Comparison of ENCODE assay signal across 1 cellular context in the genomic region with DNA sequence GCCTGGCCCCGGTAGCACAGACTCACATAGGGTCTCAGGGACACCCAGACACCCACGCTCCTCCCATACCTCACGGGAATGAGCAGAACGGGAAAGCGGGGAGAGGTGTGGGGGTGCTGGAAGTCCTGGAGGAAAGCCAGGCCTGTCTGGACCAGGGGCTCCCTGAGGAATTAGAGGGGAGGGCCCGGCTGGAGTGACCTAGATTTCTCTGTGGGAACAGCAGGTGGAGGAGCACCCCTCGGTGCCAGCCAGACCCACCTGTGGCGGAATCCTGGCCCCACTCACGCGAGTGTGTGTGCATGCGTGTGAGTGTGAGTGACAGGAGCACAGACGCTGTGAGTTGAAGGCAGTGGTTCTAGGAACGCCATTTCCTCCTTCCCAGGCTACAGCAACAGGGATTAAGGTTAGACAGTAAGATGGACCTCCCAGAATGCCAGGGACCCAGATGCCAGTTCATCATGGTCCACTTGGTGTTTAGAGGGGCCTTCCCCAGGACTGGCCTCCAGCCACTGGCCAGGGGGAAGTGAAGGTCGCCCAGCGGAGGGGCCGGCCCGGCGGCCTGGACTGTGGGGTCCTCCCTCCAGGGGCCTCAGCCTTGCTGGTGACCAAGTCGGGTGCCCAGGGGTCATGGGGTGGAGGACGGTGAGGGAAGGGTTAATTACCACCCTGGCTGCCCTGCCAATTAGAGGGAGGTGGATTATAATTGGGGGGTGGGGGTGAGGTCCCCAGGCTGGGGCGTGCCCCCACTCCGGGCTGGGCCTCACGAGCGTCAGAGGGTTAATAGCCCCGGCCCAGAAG.
TF ChIP-seq lines count a peak whose summit lies in the region.

No MANE protein-coding gene starts in this region.

TF ChIP-seq in K562, 482 proteins besides CTCF, POLR2A, EP300 and RAD21 (continues in another document):
- TF ChIP-seq ZBTB1 (CRISPR knock-in tag; IDR thresholded peaks at IDR 0.05; ENCODE audit: borderline replicate concordance, low read depth) = no peak
- TF ChIP-seq, protein P1, sequence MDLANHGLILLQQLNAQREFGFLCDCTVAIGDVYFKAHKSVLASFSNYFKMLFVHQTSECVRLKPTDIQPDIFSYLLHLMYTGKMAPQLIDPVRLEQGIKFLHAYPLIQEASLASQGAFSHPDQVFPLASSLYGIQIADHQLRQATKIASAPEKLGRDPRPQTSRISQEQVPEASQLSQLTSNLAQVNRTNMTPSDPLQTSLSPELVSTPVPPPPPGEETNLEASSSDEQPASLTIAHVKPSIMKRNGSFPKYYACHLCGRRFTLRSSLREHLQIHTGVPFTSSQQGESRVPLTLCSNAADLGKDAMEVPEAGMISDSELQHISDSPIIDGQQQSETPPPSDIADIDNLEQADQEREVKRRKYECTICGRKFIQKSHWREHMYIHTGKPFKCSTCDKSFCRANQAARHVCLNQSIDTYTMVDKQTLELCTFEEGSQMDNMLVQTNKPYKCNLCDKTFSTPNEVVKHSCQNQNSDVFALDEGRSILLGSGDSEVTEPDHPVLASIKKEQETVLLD (IDR thresholded peaks at IDR 0.05) = no peak
- TF ChIP-seq, protein P2, sequence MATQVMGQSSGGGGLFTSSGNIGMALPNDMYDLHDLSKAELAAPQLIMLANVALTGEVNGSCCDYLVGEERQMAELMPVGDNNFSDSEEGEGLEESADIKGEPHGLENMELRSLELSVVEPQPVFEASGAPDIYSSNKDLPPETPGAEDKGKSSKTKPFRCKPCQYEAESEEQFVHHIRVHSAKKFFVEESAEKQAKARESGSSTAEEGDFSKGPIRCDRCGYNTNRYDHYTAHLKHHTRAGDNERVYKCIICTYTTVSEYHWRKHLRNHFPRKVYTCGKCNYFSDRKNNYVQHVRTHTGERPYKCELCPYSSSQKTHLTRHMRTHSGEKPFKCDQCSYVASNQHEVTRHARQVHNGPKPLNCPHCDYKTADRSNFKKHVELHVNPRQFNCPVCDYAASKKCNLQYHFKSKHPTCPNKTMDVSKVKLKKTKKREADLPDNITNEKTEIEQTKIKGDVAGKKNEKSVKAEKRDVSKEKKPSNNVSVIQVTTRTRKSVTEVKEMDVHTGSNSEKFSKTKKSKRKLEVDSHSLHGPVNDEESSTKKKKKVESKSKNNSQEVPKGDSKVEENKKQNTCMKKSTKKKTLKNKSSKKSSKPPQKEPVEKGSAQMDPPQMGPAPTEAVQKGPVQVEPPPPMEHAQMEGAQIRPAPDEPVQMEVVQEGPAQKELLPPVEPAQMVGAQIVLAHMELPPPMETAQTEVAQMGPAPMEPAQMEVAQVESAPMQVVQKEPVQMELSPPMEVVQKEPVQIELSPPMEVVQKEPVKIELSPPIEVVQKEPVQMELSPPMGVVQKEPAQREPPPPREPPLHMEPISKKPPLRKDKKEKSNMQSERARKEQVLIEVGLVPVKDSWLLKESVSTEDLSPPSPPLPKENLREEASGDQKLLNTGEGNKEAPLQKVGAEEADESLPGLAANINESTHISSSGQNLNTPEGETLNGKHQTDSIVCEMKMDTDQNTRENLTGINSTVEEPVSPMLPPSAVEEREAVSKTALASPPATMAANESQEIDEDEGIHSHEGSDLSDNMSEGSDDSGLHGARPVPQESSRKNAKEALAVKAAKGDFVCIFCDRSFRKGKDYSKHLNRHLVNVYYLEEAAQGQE (CRISPR knock-in tag; IDR thresholded peaks at IDR 0.05; ENCODE audit: low read depth) = no peak
- peak; percentile 35; the same call in 1 of the 2 replicates for TF ChIP-seq NR2C2 (CRISPR knock-in tag; IDR thresholded peaks at IDR 0.05)
- no peak for TF ChIP-seq NR2C2 (tag; IDR thresholded peaks at IDR 0.05)
- TF ChIP-seq BACH1 (tag; IDR thresholded peaks at IDR 0.05) = no peak
- no peak for TF ChIP-seq ARHGAP35 (IDR thresholded peaks at IDR 0.05; ENCODE audit: partially characterized antibody)
- TF ChIP-seq ZNF57 (CRISPR knock-in tag; IDR thresholded peaks at IDR 0.05) = 0 out of 2 replicates have a peak, but pooled peaks have one; percentile 34
- TF ChIP-seq KLF13 (tag; IDR thresholded peaks at IDR 0.05; ENCODE audit: borderline replicate concordance, low read depth) = no peak
- peak in 1 of 2 experiments; percentile 49; a peak in 2 of 4 replicates for TF ChIP-seq RCOR1 (IDR thresholded peaks at IDR 0.05; ENCODE audit: borderline replicate concordance in 1 of 2, low read depth in 2 of 2, low read length in 2 of 2)
- 0 out of 2 replicates have a peak, but pooled peaks have one; percentile 6 for TF ChIP-seq DPF2 (IDR thresholded peaks at IDR 0.05)
- TF ChIP-seq, protein P3, sequence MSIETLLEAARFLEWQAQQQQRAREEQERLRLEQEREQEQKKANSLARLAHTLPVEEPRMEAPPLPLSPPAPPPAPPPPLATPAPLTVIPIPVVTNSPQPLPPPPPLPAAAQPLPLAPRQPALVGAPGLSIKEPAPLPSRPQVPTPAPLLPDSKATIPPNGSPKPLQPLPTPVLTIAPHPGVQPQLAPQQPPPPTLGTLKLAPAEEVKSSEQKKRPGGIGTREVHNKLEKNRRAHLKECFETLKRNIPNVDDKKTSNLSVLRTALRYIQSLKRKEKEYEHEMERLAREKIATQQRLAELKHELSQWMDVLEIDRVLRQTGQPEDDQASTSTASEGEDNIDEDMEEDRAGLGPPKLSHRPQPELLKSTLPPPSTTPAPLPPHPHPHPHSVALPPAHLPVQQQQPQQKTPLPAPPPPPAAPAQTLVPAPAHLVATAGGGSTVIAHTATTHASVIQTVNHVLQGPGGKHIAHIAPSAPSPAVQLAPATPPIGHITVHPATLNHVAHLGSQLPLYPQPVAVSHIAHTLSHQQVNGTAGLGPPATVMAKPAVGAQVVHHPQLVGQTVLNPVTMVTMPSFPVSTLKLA (conservative IDR thresholded peaks at IDR 0.05) = peak in 1 of 2 experiments; percentile 45; a peak in 1 of 4 replicates
- TF ChIP-seq ZNF431 (CRISPR knock-in tag; IDR thresholded peaks at IDR 0.05) = 0 out of 2 replicates have a peak, but pooled peaks have one; percentile 6
- TF ChIP-seq TBP (optimal IDR thresholded peaks at IDR 0.05; ENCODE audit: low read depth, low read length) = no peak
- 0 out of 2 replicates have a peak, but pooled peaks have one; percentile 22 for TF ChIP-seq ZNF175 (CRISPR knock-in tag; IDR thresholded peaks at IDR 0.05; ENCODE audit: low read depth)
- 0 out of 2 replicates have a peak, but pooled peaks have one; percentile 26 for TF ChIP-seq ETV5 (CRISPR knock-in tag; IDR thresholded peaks at IDR 0.05; ENCODE audit: low read depth)
- TF ChIP-seq ZNF583 (CRISPR knock-in tag; IDR thresholded peaks at IDR 0.05) = 0 out of 2 replicates have a peak, but pooled peaks have one; percentile 8
- TF ChIP-seq, protein P4, sequence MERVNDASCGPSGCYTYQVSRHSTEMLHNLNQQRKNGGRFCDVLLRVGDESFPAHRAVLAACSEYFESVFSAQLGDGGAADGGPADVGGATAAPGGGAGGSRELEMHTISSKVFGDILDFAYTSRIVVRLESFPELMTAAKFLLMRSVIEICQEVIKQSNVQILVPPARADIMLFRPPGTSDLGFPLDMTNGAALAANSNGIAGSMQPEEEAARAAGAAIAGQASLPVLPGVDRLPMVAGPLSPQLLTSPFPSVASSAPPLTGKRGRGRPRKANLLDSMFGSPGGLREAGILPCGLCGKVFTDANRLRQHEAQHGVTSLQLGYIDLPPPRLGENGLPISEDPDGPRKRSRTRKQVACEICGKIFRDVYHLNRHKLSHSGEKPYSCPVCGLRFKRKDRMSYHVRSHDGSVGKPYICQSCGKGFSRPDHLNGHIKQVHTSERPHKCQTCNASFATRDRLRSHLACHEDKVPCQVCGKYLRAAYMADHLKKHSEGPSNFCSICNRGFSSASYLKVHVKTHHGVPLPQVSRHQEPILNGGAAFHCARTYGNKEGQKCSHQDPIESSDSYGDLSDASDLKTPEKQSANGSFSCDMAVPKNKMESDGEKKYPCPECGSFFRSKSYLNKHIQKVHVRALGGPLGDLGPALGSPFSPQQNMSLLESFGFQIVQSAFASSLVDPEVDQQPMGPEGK (CRISPR knock-in tag; IDR thresholded peaks at IDR 0.05; ENCODE audit: borderline replicate concordance) = no peak
- TF ChIP-seq, protein P5, sequence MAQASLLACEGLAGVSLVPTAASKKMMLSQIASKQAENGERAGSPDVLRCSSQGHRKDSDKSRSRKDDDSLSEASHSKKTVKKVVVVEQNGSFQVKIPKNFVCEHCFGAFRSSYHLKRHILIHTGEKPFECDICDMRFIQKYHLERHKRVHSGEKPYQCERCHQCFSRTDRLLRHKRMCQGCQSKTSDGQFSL (CRISPR knock-in tag; IDR thresholded peaks at IDR 0.05) = peak; percentile 48; the same call in 1 of the 2 replicates
- TF ChIP-seq, protein P5 (tag; IDR thresholded peaks at IDR 0.05) = peak in 1 of 2 experiments; percentile 41; a peak in 1 of 4 replicates
- TF ChIP-seq NONO (IDR thresholded peaks at IDR 0.05; ENCODE audit: low read depth in 2 of 2, low read length in 1 of 2) = no peak
- TF ChIP-seq, protein P6, sequence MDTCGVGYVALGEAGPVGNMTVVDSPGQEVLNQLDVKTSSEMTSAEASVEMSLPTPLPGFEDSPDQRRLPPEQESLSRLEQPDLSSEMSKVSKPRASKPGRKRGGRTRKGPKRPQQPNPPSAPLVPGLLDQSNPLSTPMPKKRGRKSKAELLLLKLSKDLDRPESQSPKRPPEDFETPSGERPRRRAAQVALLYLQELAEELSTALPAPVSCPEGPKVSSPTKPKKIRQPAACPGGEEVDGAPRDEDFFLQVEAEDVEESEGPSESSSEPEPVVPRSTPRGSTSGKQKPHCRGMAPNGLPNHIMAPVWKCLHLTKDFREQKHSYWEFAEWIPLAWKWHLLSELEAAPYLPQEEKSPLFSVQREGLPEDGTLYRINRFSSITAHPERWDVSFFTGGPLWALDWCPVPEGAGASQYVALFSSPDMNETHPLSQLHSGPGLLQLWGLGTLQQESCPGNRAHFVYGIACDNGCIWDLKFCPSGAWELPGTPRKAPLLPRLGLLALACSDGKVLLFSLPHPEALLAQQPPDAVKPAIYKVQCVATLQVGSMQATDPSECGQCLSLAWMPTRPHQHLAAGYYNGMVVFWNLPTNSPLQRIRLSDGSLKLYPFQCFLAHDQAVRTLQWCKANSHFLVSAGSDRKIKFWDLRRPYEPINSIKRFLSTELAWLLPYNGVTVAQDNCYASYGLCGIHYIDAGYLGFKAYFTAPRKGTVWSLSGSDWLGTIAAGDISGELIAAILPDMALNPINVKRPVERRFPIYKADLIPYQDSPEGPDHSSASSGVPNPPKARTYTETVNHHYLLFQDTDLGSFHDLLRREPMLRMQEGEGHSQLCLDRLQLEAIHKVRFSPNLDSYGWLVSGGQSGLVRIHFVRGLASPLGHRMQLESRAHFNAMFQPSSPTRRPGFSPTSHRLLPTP (IDR thresholded peaks at IDR 0.05; ENCODE audit: borderline replicate concordance, extremely low read depth, insufficient read length) = no peak
- TF ChIP-seq SAFB (IDR thresholded peaks at IDR 0.05; ENCODE audit: borderline replicate concordance, low read depth, low read length) = 0 out of 2 replicates have a peak, but pooled peaks have one; percentile 4
- TF ChIP-seq EGR1 (conservative IDR thresholded peaks at IDR 0.05) = peak; percentile 62; the same call in 1 of the 2 replicates
- TF ChIP-seq KDM1A (IDR thresholded peaks at IDR 0.05) = peak; percentile 65 to 74; a peak in 3 of 4 replicates
- TF ChIP-seq, protein P7, sequence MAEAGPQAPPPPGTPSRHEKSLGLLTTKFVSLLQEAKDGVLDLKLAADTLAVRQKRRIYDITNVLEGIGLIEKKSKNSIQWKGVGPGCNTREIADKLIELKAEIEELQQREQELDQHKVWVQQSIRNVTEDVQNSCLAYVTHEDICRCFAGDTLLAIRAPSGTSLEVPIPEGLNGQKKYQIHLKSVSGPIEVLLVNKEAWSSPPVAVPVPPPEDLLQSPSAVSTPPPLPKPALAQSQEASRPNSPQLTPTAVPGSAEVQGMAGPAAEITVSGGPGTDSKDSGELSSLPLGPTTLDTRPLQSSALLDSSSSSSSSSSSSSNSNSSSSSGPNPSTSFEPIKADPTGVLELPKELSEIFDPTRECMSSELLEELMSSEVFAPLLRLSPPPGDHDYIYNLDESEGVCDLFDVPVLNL (CRISPR knock-in tag; IDR thresholded peaks at IDR 0.05; ENCODE audit: low read depth) = 0 out of 2 replicates have a peak, but pooled peaks have one; percentile 36
- TF ChIP-seq, protein P8, sequence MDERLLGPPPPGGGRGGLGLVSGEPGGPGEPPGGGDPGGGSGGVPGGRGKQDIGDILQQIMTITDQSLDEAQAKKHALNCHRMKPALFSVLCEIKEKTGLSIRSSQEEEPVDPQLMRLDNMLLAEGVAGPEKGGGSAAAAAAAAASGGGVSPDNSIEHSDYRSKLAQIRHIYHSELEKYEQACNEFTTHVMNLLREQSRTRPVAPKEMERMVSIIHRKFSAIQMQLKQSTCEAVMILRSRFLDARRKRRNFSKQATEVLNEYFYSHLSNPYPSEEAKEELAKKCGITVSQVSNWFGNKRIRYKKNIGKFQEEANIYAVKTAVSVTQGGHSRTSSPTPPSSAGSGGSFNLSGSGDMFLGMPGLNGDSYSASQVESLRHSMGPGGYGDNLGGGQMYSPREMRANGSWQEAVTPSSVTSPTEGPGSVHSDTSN (CRISPR knock-in tag; IDR thresholded peaks at IDR 0.05; ENCODE audit: low read depth) = no peak
- TF ChIP-seq, protein P8 (tag; conservative IDR thresholded peaks at IDR 0.05; ENCODE audit: low read depth) = no peak
- TF ChIP-seq EP400 (IDR thresholded peaks at IDR 0.05) = peak; percentile 29; the same call in 1 of the 2 replicates
- peak; percentile 94 for TF ChIP-seq BCOR (IDR thresholded peaks at IDR 0.05)
- no peak for TF ChIP-seq BRD4 (IDR thresholded peaks at IDR 0.05)
- TF ChIP-seq ZNF263 (CRISPR knock-in tag; IDR thresholded peaks at IDR 0.05; ENCODE audit: borderline replicate concordance) = 0 out of 2 replicates have a peak, but pooled peaks have one; percentile 10
- TF ChIP-seq, protein P9, sequence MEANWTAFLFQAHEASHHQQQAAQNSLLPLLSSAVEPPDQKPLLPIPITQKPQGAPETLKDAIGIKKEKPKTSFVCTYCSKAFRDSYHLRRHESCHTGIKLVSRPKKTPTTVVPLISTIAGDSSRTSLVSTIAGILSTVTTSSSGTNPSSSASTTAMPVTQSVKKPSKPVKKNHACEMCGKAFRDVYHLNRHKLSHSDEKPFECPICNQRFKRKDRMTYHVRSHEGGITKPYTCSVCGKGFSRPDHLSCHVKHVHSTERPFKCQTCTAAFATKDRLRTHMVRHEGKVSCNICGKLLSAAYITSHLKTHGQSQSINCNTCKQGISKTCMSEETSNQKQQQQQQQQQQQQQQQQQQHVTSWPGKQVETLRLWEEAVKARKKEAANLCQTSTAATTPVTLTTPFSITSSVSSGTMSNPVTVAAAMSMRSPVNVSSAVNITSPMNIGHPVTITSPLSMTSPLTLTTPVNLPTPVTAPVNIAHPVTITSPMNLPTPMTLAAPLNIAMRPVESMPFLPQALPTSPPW (CRISPR knock-in tag; IDR thresholded peaks at IDR 0.05) = no peak
